Comparison of ENCODE assay signal across 8 cellular contexts in genomic region chr3:148861277-148861869, GRCh38. TPM values are rescaled to one million over a fixed set of nuclear protein-coding genes. Genes with fewer than 3 reads are reported as not detected.
A peak's percentile ranks its signal among the peaks of the same experiment; 100 is the strongest.
DNase-seq lines count a peak whose midpoint lies in the region; ATAC-seq and TF ChIP-seq lines count a peak whose summit lies in the region.

No MANE protein-coding gene starts in this region.

- H3K9me3 Mint-ChIP-seq in activated T-helper 1 cell treated with anti-CD3 and anti-CD28 coated beads, Interleukin-12 subunit alpha, Interleukin-12 subunit beta, Interleukin-2, Interleukin-4 antibody, amounts not matched to agents 30 ng/mL and 10 ng/mL and 1 ng/mL, durations not matched to agents 14 hours and 24 hours and 36 hours = no peaks in the 10 kb centered on the region

- no peak for TF ChIP-seq POLR2A in tibial nerve (IDR thresholded peaks at IDR 0.05)

- no peaks in the 10 kb centered on the region for H3K27me3 ChIP-seq in ascending aorta
- no peaks in the 10 kb centered on the region for H3K27me3 ChIP-seq in tibial nerve

- ATAC-seq in GM18508 (IDR thresholded peaks at IDR 0.05; ENCODE audit: insufficient read depth, unreplicated experiment) (peak; percentile 61), HG02870 (IDR thresholded peaks at IDR 0.05; ENCODE audit: unreplicated experiment) (peak; percentile 73)

- no peaks in the 10 kb centered on the region for H3K4me1 Mint-ChIP-seq in activated T-helper 1 cell treated with anti-CD3 and anti-CD28 coated beads, Interleukin-12 subunit alpha, Interleukin-12 subunit beta, Interleukin-2, Interleukin-4 antibody, amounts not matched to agents 30 ng/mL and 10 ng/mL and 1 ng/mL, durations not matched to agents 14 hours and 24 hours and 36 hours (ENCODE audit: low read depth)

- H3K27ac ChIP-seq in C4-2B (no peak overlapping the region), ascending aorta (no peak overlapping the region), tibial nerve (no peak overlapping the region)

- 5 to 7% methylated on average over 1 of the region's 1 CpG for WGBS in tibial nerve, 2 donors

- no peak for TF ChIP-seq EP300 in tibial nerve (IDR thresholded peaks at IDR 0.05)

- H3K4me1 ChIP-seq in ascending aorta = no peaks in the 10 kb centered on the region
- H3K4me1 ChIP-seq in tibial nerve = no peaks in the 10 kb centered on the region

- peaks cover 16% of the 10 kb centered on the region for H3K27me3 Mint-ChIP-seq in activated T-helper 1 cell treated with anti-CD3 and anti-CD28 coated beads, Interleukin-12 subunit alpha, Interleukin-12 subunit beta, Interleukin-2, Interleukin-4 antibody, amounts not matched to agents 30 ng/mL and 10 ng/mL and 1 ng/mL, durations not matched to agents 14 hours and 24 hours and 36 hours (ENCODE audit: insufficient read depth)

- TF ChIP-seq CTCF in C4-2B (conservative IDR thresholded peaks at IDR 0.05) = peak; percentile 95
- peak; percentile 32 to 72 (median 65) for TF ChIP-seq CTCF in ascending aorta (IDR thresholded peaks at IDR 0.05)
- peak; percentile 67 to 75 (median 71) for TF ChIP-seq CTCF in tibial nerve (IDR thresholded peaks at IDR 0.05)

- DNase-seq in NCI-H146 treated with DMSO at 0.1 percent for 48 hours (lab: John Stamatoyannopoulos, UW; ENCODE audit: unreplicated experiment) (peak; percentile 43), ascending aorta (ENCODE audit: low spot score in 2 of 2) (no peak), iPS-NIHi11 (ENCODE audit: low spot score) (peak; percentile 50), tibial nerve (ENCODE audit: low spot score in 2 of 2) (no peak)
- DNase-seq in activated T-helper 1 cell treated with anti-CD3 and anti-CD28 coated beads, Interleukin-12 subunit alpha, Interleukin-12 subunit beta, Interleukin-2, Interleukin-4 antibody, amounts not matched to agents 30 ng/mL and 10 ng/mL and 1 ng/mL, durations not matched to agents 14 hours and 24 hours and 36 hours (ENCODE audit: low spot score) = no peak

- no peaks in the 10 kb centered on the region for H3K9me3 ChIP-seq in ascending aorta
- H3K9me3 ChIP-seq in tibial nerve = no peaks in the 10 kb centered on the region

- H3K36me3 Mint-ChIP-seq in activated T-helper 1 cell treated with anti-CD3 and anti-CD28 coated beads, Interleukin-12 subunit alpha, Interleukin-12 subunit beta, Interleukin-2, Interleukin-4 antibody, amounts not matched to agents 30 ng/mL and 10 ng/mL and 1 ng/mL, durations not matched to agents 14 hours and 24 hours and 36 hours (ENCODE audit: low read depth) = no peaks in the 10 kb centered on the region

- intact Hi-C loops in ascending aorta (cut with DNase I) = loop anchor here (1.0 to 5.0 kb wide), 2 partner anchors 86 to 411 kb away; no protein-coding TSS in a partner anchor
- intact Hi-C loops in activated T-helper 1 cell treated with anti-CD3 and anti-CD28 coated beads, Interleukin-12 subunit alpha, Interleukin-12 subunit beta, Interleukin-2, Interleukin-4 antibody, amounts not matched to agents 30 ng/mL and 10 ng/mL and 1 ng/mL, durations not matched to agents 14 hours and 24 hours and 36 hours (cut with micrococcal nuclease) = loop anchor here (1.0 to 5.0 kb wide), 3 partner anchors 82 to 411 kb away; no protein-coding TSS in a partner anchor

- H3K4me3 ChIP-seq in ascending aorta = no peak overlapping the region
- no peak overlapping the region for H3K4me3 ChIP-seq in tibial nerve

- H3K36me3 ChIP-seq in ascending aorta (no peaks in the 10 kb centered on the region), tibial nerve (no peaks in the 10 kb centered on the region)

- no peak overlapping the region for H3K27ac Mint-ChIP-seq in activated T-helper 1 cell treated with anti-CD3 and anti-CD28 coated beads, Interleukin-12 subunit alpha, Interleukin-12 subunit beta, Interleukin-2, Interleukin-4 antibody, amounts not matched to agents 30 ng/mL and 10 ng/mL and 1 ng/mL, durations not matched to agents 14 hours and 24 hours and 36 hours

- no peak overlapping the region for H3K4me3 Mint-ChIP-seq in activated T-helper 1 cell treated with anti-CD3 and anti-CD28 coated beads, Interleukin-12 subunit alpha, Interleukin-12 subunit beta, Interleukin-2, Interleukin-4 antibody, amounts not matched to agents 30 ng/mL and 10 ng/mL and 1 ng/mL, durations not matched to agents 14 hours and 24 hours and 36 hours

RNA-seq across cellular contexts. Expression of gene CPA3, which starts 3.7 kb away (rescaled TPM):
- total RNA-seq in ascending aorta (not detected), tibial nerve (1 to 10 TPM in 3 of 4 donors, under 1 TPM in 1; 0.60 to 6.9 (median 2.8) TPM)
- total RNA-seq in activated T-helper 1 cell treated with anti-CD3 and anti-CD28 coated beads, Interleukin-12 subunit alpha, Interleukin-12 subunit beta, Interleukin-2, Interleukin-4 antibody, amounts not matched to agents 30 ng/mL and 10 ng/mL and 1 ng/mL, durations not matched to agents 14 hours and 24 hours and 36 hours = not detected in 2 replicates

RNA-seq across cellular contexts. Expression of gene CPB1, which starts 33.8 kb away (rescaled TPM):
- total RNA-seq in ascending aorta = 0.21 TPM
- total RNA-seq in tibial nerve = 10 to 100 TPM in 1 of 4 donors, 1 to 10 TPM in 3; 1.9 to 15.6 (median 6.0) TPM
- not detected in 2 replicates for total RNA-seq in activated T-helper 1 cell treated with anti-CD3 and anti-CD28 coated beads, Interleukin-12 subunit alpha, Interleukin-12 subunit beta, Interleukin-2, Interleukin-4 antibody, amounts not matched to agents 30 ng/mL and 10 ng/mL and 1 ng/mL, durations not matched to agents 14 hours and 24 hours and 36 hours

Comparison
In these comparisons a context has a peak if more than half of its experiments do, and no peak if none do; other contexts are left out.
1. DNase-seq: peak in NCI-H146 treated with DMSO at 0.1 percent for 48 hours (single experiment) and iPS-NIHi11 (single experiment); none in ascending aorta (0 of 2), tibial nerve (0 of 2) and activated T-helper 1 cell treated with anti-CD3 and anti-CD28 coated beads, Interleukin-12 subunit alpha, Interleukin-12 subunit beta, Interleukin-2, Interleukin-4 antibody, amounts not matched to agents 30 ng/mL and 10 ng/mL and 1 ng/mL, durations not matched to agents 14 hours and 24 hours and 36 hours (single experiment).
2. Peak in every context shown above with its lines, with median percentiles within 50 percentile points of each other: CTCF ChIP-seq.